ENCODE assay signal across 22 cellular contexts in the genomic region with DNA sequence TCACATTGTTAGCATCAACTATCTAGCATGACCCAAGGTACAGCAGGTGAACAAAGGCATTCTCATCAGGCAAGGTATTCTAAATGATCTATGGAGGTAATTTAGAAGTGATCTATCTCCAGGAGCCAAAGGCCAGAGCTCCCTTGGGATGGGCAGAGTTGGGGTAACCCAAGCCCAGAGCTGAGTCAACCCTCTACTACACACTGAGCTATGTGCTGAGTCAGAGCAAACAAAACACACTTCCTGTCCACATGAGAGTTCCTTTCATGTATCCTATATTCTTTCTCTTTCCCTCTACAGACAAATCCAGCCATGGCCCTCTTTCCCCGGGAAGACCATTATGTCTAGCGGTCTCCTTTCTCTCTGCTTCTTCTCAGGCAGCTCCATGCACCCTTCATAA.
DNase-seq lines count a peak whose midpoint lies in the region; ATAC-seq and TF ChIP-seq lines count a peak whose summit lies in the region.
"Had no signal": no experiment of that assay in that cellular context is flagged by ENCODE, and none has a peak within 500 bp of the region (broad histone marks: within the 10 kb centered on the region; RNA-seq: fewer than 3 reads in every experiment).

No MANE protein-coding gene starts in this region.

- H3K9me2 ChIP-seq in PC-3 (replicated peaks; ENCODE audit: low read length): no peaks in the 10 kb centered on the region

- H3K4me1 ChIP-seq in PC-3 (ENCODE audit: insufficient read depth, low read length): no peaks in the 10 kb centered on the region
- H3K4me1 ChIP-seq: body of pancreas, Caco-2, suprapubic skin, uterus had no signal

- no peaks in the 10 kb centered on the region for H3K9me3 ChIP-seq in PC-3 (ENCODE audit: low read length)
- H3K9me3 ChIP-seq: body of pancreas, suprapubic skin, uterus had no signal

- H3K27ac ChIP-seq in PC-3 (ENCODE audit: low read length): no peak overlapping the region
- H3K27ac ChIP-seq: 22Rv1, body of pancreas, suprapubic skin, uterus had no signal

- POLR2A ChIA-PET in PC-3 (lab: Charles Lee; ENCODE audit: unreplicated experiment): no interaction called here

- peak; percentile 10 for DNase-seq in DMS 273 (lab: John Stamatoyannopoulos, UW; ENCODE audit: unreplicated experiment)
- DNase-seq in DMS 273 treated with DMSO at 0.1 percent for 48 hours (lab: John Stamatoyannopoulos, UW): no peak
- DNase-seq in PC-3: peak; percentile 19
- DNase-seq in fibroblast of mammary gland (ENCODE audit: low read depth): peak; percentile 25
- DNase-seq in AG20443 (ENCODE audit: low spot score): no peak
- DNase-seq: activated naive CD8-positive, alpha-beta T cell treated with anti-CD3 and anti-CD28 coated beads, Interleukin-2, amount 50 U/mL, for 24 hours; body of pancreas; Caco-2; effector memory CD4-positive, alpha-beta T cell; naive thymus-derived CD4-positive, alpha-beta T cell; NCI-H1436; NCI-H2171; NCI-H524 treated with DMSO at 0.1 percent for 48 hours; right cardiac atrium; SHP77 treated with DMSO at 0.1 percent for 48 hours; stimulated activated CD4-positive, alpha-beta T cell treated with anti-CD3 and anti-CD28 coated beads, Interleukin-15, amount 100 ng/mL, for 24 hours; uterus had no signal

- no peaks in the 10 kb centered on the region for H3F3A ChIP-seq in PC-3 (ENCODE audit: low read length, unreplicated experiment)

- intact Hi-C loops in PC-3 (cut with micrococcal nuclease): no loop called here

- H3K9ac ChIP-seq in PC-3 (ENCODE audit: low read length): no peak overlapping the region

- no peak overlapping the region for H3K4me3 ChIP-seq in PC-3 (ENCODE audit: low read length)
- H3K4me3 ChIP-seq in fibroblast of mammary gland (ENCODE audit: control insufficient read depth, low read depth, low read length): no peak overlapping the region
- H3K4me3 ChIP-seq: body of pancreas, suprapubic skin, uterus had no signal

- no peak overlapping the region for H3K4me2 ChIP-seq in PC-3 (ENCODE audit: low read length)

- CTCF ChIA-PET in PC-3 (lab: Charles Lee): no interaction called here

- no peaks in the 10 kb centered on the region for H3K36me3 ChIP-seq in PC-3 (ENCODE audit: low read depth, low read length)
- H3K36me3 ChIP-seq: suprapubic skin, uterus had no signal

- peaks cover 20% of the 10 kb centered on the region; the same call in 1 of the 2 replicates for H3K27me3 ChIP-seq in PC-3 (ENCODE audit: low read length)
- H3K27me3 ChIP-seq: body of pancreas, suprapubic skin, uterus had no signal

- TF ChIP-seq CTCF in PC-3 (conservative IDR thresholded peaks at IDR 0.05; ENCODE audit: low read depth, low read length) (no peak), fibroblast of mammary gland (conservative IDR thresholded peaks at IDR 0.05; ENCODE audit: control insufficient read depth, insufficient read depth, low read depth, low read length) (no peak)

- BruUV-seq in PC-3 (replicated peaks; lab: Mats Ljungman, UMichigan): no TSS peak

- no peaks in the 10 kb centered on the region for H3K79me2 ChIP-seq in PC-3 (ENCODE audit: low read length)

- no peaks in the 10 kb centered on the region for H4K20me1 ChIP-seq in PC-3 (ENCODE audit: low read length)

- ATAC-seq in GM21619 (IDR thresholded peaks at IDR 0.05; ENCODE audit: unreplicated experiment) (peak; percentile 66), PC-3 (no peak; the same call in 1 of the 2 replicates), GM18873 (IDR thresholded peaks at IDR 0.05; ENCODE audit: low FRiP score, unreplicated experiment) (no peak), HG03196 (IDR thresholded peaks at IDR 0.05; ENCODE audit: unreplicated experiment) (no peak)
- ATAC-seq: activated naive CD8-positive, alpha-beta T cell treated with anti-CD3 and anti-CD28 coated beads, Interleukin-2, amount 50 U/mL, for 24 hours; body of pancreas; naive thymus-derived CD4-positive, alpha-beta T cell; right cardiac atrium had no signal

- H2AFZ ChIP-seq in PC-3 (ENCODE audit: low read length): no peak overlapping the region

Comparison
In these comparisons a context has a peak if more than half of its experiments do, and no peak if none do; other contexts are left out.
1. DNase-seq: peak in DMS 273 (single experiment), PC-3 (single experiment) and fibroblast of mammary gland (single experiment); none in DMS 273 treated with DMSO at 0.1 percent for 48 hours (single experiment) and AG20443 (single experiment).